8 cellular contexts compared by ENCODE assay signal in genomic region chr3:51371943-51372557, GRCh38. TPM values are rescaled to one million over a fixed set of nuclear protein-coding genes. Genes with fewer than 3 reads are reported as not detected.
DNase-seq lines count a peak whose midpoint lies in the region; ATAC-seq and TF ChIP-seq lines count a peak whose summit lies in the region.

No MANE protein-coding gene starts in this region.

- no peak overlapping the region for H2AFZ ChIP-seq in DND-41 (ENCODE audit: low read depth, low read length)

- H3K36me3 Mint-ChIP-seq in HFFc6 (ENCODE audit: low read depth), result no peaks in the 10 kb centered on the region

- H3K36me3 ChIP-seq in DND-41 (ENCODE audit: insufficient read depth, low read length), result no peaks in the 10 kb centered on the region
- H3K36me3 ChIP-seq in RWPE2 (ENCODE audit: low read depth), result no peaks in the 10 kb centered on the region
- H3K36me3 ChIP-seq in body of pancreas (replicated peaks in 1 of 2; ENCODE audit: insufficient read depth in 1 of 2, low read depth in 2 of 2), result no peaks in the 10 kb centered on the region

- H3K4me1 ChIP-seq in DND-41 (ENCODE audit: insufficient read depth, low read length) (no peaks in the 10 kb centered on the region), RWPE2 (ENCODE audit: insufficient read depth, poor library complexity, severe bottlenecking) (no peaks in the 10 kb centered on the region), body of pancreas (no peaks in the 10 kb centered on the region)

- ATAC-seq in DND-41 (ENCODE audit: insufficient read depth, low read depth) (peak; percentile 82), RWPE2 (ENCODE audit: low read depth) (peak; percentile 66), body of pancreas (peak; percentile 70), GM21526 (IDR thresholded peaks at IDR 0.05; ENCODE audit: low FRiP score, unreplicated experiment) (no peak), HG02588 (IDR thresholded peaks at IDR 0.05; ENCODE audit: unreplicated experiment) (no peak)

- no peaks in the 10 kb centered on the region for H3K4me1 Mint-ChIP-seq in HFFc6 (ENCODE audit: low read depth)

- H3K27me3 Mint-ChIP-seq in HFFc6 (ENCODE audit: insufficient read depth), result peaks cover 12% of the 10 kb centered on the region

- no peaks in the 10 kb centered on the region for H4K20me1 ChIP-seq in DND-41 (ENCODE audit: insufficient read depth, low read length)

- H3K9ac ChIP-seq in DND-41 (ENCODE audit: low read depth, low read length), result no peak overlapping the region

- H3K27ac ChIP-seq in DND-41 (ENCODE audit: low read length) (no peak overlapping the region), RWPE2 (ENCODE audit: poor library complexity, severe bottlenecking) (no peak overlapping the region), body of pancreas (no peak overlapping the region)

- H3K9me3 ChIP-seq in DND-41 (ENCODE audit: insufficient read depth, low read length, severe bottlenecking) (no peaks in the 10 kb centered on the region), RWPE2 (ENCODE audit: severe bottlenecking) (no peaks in the 10 kb centered on the region), body of pancreas (no peaks in the 10 kb centered on the region)

- no peaks in the 10 kb centered on the region for H3K79me2 ChIP-seq in DND-41 (ENCODE audit: insufficient read depth, low read length)

- H3K27me3 ChIP-seq in DND-41 (ENCODE audit: insufficient read depth, low read length, poor library complexity) (peaks cover 6% of the 10 kb centered on the region), RWPE2 (ENCODE audit: insufficient read depth, poor library complexity, severe bottlenecking) (no peaks in the 10 kb centered on the region), body of pancreas (peaks cover 0 to 8% of the 10 kb centered on the region in 2 donors)

- intact Hi-C loops in body of pancreas (cut with DNase I), result loop anchor here (10.0 kb wide), 1 partner anchor 737 kb away; no protein-coding TSS in a partner anchor

- H3K4me2 ChIP-seq in DND-41 (ENCODE audit: insufficient read depth, low read length), result no peak overlapping the region

- 10 to 20% methylated on average over 3 to 4 of the region's 4 CpGs for WGBS in body of pancreas, 2 donors

- no peak overlapping the region for H3K4me3 Mint-ChIP-seq in HFFc6

- DNase-seq in DND-41 (peak; percentile 59), HFFc6 (peak; percentile 69), RWPE2 (ENCODE audit: low spot score) (peak; percentile 18), body of pancreas (peak; percentile 51 to 77 (median 70)), iPS-NIHi11 (ENCODE audit: low spot score) (peak; percentile 58)
- DNase-seq in stimulated activated CD4-positive, alpha-beta T cell treated with anti-CD3 and anti-CD28 coated beads, Interleukin-4, amount 100 ng/mL, for 48 hours (ENCODE audit: low read depth in 2 of 2), result peak; percentile 41 to 44

- TF ChIP-seq CTCF in DND-41 (IDR thresholded peaks at IDR 0.05; ENCODE audit: borderline replicate concordance, extremely low read depth, low read length, poor library complexity, severe bottlenecking) (peak; percentile 79), HFFc6 (IDR thresholded peaks at IDR 0.05) (peak; percentile 86), RWPE2 (IDR thresholded peaks at IDR 0.05; ENCODE audit: poor library complexity, severe bottlenecking) (peak; percentile 80), body of pancreas (IDR thresholded peaks at IDR 0.05) (peak; percentile 25 to 80 (median 66))

- no peak overlapping the region for H3K27ac Mint-ChIP-seq in HFFc6

- H3K4me3 ChIP-seq in DND-41 (ENCODE audit: low read depth in 1 of 2, low read length in 2 of 2) (no peak overlapping the region), RWPE2 (ENCODE audit: severe bottlenecking) (no peak overlapping the region), body of pancreas (no peak overlapping the region)

- TF ChIP-seq POLR2A in body of pancreas (IDR thresholded peaks at IDR 0.05), result no peak

- H3K9me3 Mint-ChIP-seq in HFFc6, result no peaks in the 10 kb centered on the region

RNA-seq across cellular contexts. Expression of gene MANF, which starts 13.0 kb away (rescaled TPM):
- total RNA-seq in HFFc6 (2021; fragmentation: NEBNext Ultra II Directional; extraction: Animal tissue kit (Norgen Biotek cat#: 25700)), result 100 to 1,000 TPM; 157 to 196 (median 179) TPM
- 10 to 100 TPM; 25.4 to 35.6 TPM for total RNA-seq in body of pancreas

RNA-seq across cellular contexts. Expression of gene RBM15B, which starts 19.0 kb away (rescaled TPM):
- 10 to 100 TPM; 25.8 to 30.6 (median 29.2) TPM for total RNA-seq in HFFc6 (2021; fragmentation: NEBNext Ultra II Directional; extraction: Animal tissue kit (Norgen Biotek cat#: 25700))
- 10 to 100 TPM; 21.1 to 22.8 TPM for total RNA-seq in body of pancreas

Comparison
In these comparisons a context has a peak if more than half of its experiments do, and no peak if none do; other contexts are left out.
1. ATAC-seq: peak in DND-41 (single experiment), RWPE2 (single experiment) and body of pancreas (single experiment); none in GM21526 (single experiment) and HG02588 (single experiment).
2. DNase-seq: peak in every context shown above with its lines; median percentile 70 in body of pancreas; 69 in HFFc6; 59 in DND-41; 58 in iPS-NIHi11; 42 in stimulated activated CD4-positive, alpha-beta T cell treated with anti-CD3 and anti-CD28 coated beads, Interleukin-4, amount 100 ng/mL, for 48 hours; 18 in RWPE2.
3. RNA of gene MANF, which starts 13.0 kb away (total RNA-seq): 157 to 196 TPM in HFFc6; 25.4 to 35.6 TPM in body of pancreas; every median in the first group is over 4 times any median in the second.
4. Peak in every context shown above with its lines, with median percentiles within 50 percentile points of each other: CTCF ChIP-seq.